In the genomic region with DNA sequence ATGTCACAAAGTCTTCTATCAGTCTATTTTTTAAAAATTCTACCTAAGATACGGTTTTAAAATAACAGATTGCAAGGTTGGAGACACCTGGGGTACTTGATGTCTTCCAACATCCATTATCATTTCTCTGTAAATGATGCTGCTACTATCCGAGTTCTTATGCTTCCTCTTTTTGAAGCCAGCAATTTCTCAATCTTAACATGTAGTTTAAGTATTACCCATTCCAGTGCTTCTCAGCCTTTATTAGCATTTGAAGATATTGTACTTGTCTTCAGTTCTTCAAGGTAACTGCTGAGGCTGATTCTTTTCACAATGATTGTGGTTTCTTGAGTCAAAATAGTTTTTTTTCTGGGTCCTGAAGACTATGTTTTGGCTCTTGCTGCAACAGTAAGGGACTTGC, we compare ENCODE assay signal across 8 cellular contexts.
A peak's percentile ranks its signal among the peaks of the same experiment; 100 is the strongest.
DNase-seq lines count a peak whose midpoint lies in the region; ATAC-seq and TF ChIP-seq lines count a peak whose summit lies in the region.

No MANE protein-coding gene starts in this region.

- peaks cover 12% of the 10 kb centered on the region for H3K4me1 Mint-ChIP-seq in activated T-helper 1 cell treated with anti-CD3 and anti-CD28 coated beads, Interleukin-12 subunit alpha, Interleukin-12 subunit beta, Interleukin-2, Interleukin-4 antibody, amounts not matched to agents 30 ng/mL and 10 ng/mL and 1 ng/mL, durations not matched to agents 14 hours and 24 hours and 36 hours (ENCODE audit: low read depth)
- no peaks in the 10 kb centered on the region for H3K4me1 Mint-ChIP-seq in nephron

- no peak for DNase-seq in activated T-helper 1 cell treated with anti-CD3 and anti-CD28 coated beads, Interleukin-12 subunit alpha, Interleukin-12 subunit beta, Interleukin-2, Interleukin-4 antibody, amounts not matched to agents 30 ng/mL and 10 ng/mL and 1 ng/mL, durations not matched to agents 14 hours and 24 hours and 36 hours (ENCODE audit: low spot score)
- no peak for DNase-seq in NCI-H345 (lab: John Stamatoyannopoulos, UW)
- no peak for DNase-seq in NCI-H187 (lab: John Stamatoyannopoulos, UW)
- DNase-seq in NCI-H1436 treated with DMSO at 0.1 percent for 48 hours (lab: John Stamatoyannopoulos, UW) = no peak
- DNase-seq in GM19238 (ENCODE audit: insufficient read length, low spot score) = no peak

- no peaks in the 10 kb centered on the region for H3K9me3 Mint-ChIP-seq in activated T-helper 1 cell treated with anti-CD3 and anti-CD28 coated beads, Interleukin-12 subunit alpha, Interleukin-12 subunit beta, Interleukin-2, Interleukin-4 antibody, amounts not matched to agents 30 ng/mL and 10 ng/mL and 1 ng/mL, durations not matched to agents 14 hours and 24 hours and 36 hours
- no peaks in the 10 kb centered on the region for H3K9me3 Mint-ChIP-seq in nephron

- peaks cover 28% of the 10 kb centered on the region for H3K27me3 Mint-ChIP-seq in activated T-helper 1 cell treated with anti-CD3 and anti-CD28 coated beads, Interleukin-12 subunit alpha, Interleukin-12 subunit beta, Interleukin-2, Interleukin-4 antibody, amounts not matched to agents 30 ng/mL and 10 ng/mL and 1 ng/mL, durations not matched to agents 14 hours and 24 hours and 36 hours (ENCODE audit: insufficient read depth)
- peaks cover 46% of the 10 kb centered on the region for H3K27me3 Mint-ChIP-seq in nephron (ENCODE audit: low read depth)

- H3K36me3 Mint-ChIP-seq in activated T-helper 1 cell treated with anti-CD3 and anti-CD28 coated beads, Interleukin-12 subunit alpha, Interleukin-12 subunit beta, Interleukin-2, Interleukin-4 antibody, amounts not matched to agents 30 ng/mL and 10 ng/mL and 1 ng/mL, durations not matched to agents 14 hours and 24 hours and 36 hours (ENCODE audit: low read depth) = no peaks in the 10 kb centered on the region
- no peaks in the 10 kb centered on the region for H3K36me3 Mint-ChIP-seq in nephron (ENCODE audit: low read depth)

- H3K4me3 Mint-ChIP-seq in activated T-helper 1 cell treated with anti-CD3 and anti-CD28 coated beads, Interleukin-12 subunit alpha, Interleukin-12 subunit beta, Interleukin-2, Interleukin-4 antibody, amounts not matched to agents 30 ng/mL and 10 ng/mL and 1 ng/mL, durations not matched to agents 14 hours and 24 hours and 36 hours = peak overlapping the region; percentile 81
- peak overlapping the region; percentile 80 to 87 (median 85) for H3K4me3 Mint-ChIP-seq in nephron

- peak overlapping the region; percentile 50 for H3K27ac Mint-ChIP-seq in activated T-helper 1 cell treated with anti-CD3 and anti-CD28 coated beads, Interleukin-12 subunit alpha, Interleukin-12 subunit beta, Interleukin-2, Interleukin-4 antibody, amounts not matched to agents 30 ng/mL and 10 ng/mL and 1 ng/mL, durations not matched to agents 14 hours and 24 hours and 36 hours
- no peak overlapping the region for H3K27ac Mint-ChIP-seq in nephron

- intact Hi-C loops in activated T-helper 1 cell treated with anti-CD3 and anti-CD28 coated beads, Interleukin-12 subunit alpha, Interleukin-12 subunit beta, Interleukin-2, Interleukin-4 antibody, amounts not matched to agents 30 ng/mL and 10 ng/mL and 1 ng/mL, durations not matched to agents 14 hours and 24 hours and 36 hours (cut with micrococcal nuclease) = loop anchor here (1.0 to 10.0 kb wide), 8 partner anchors 112 to 649 kb away; a partner anchor contains a TSS

- ATAC-seq in GM18502 (IDR thresholded peaks at IDR 0.05; ENCODE audit: poor library complexity, unreplicated experiment) (peak; percentile 21), HG03175 (IDR thresholded peaks at IDR 0.05; ENCODE audit: unreplicated experiment) (peak; percentile 8)

- no peak for TF ChIP-seq CTCF in nephron (IDR thresholded peaks at IDR 0.05; ENCODE audit: unreplicated experiment in 3 of 3)
